In the genomic region with DNA sequence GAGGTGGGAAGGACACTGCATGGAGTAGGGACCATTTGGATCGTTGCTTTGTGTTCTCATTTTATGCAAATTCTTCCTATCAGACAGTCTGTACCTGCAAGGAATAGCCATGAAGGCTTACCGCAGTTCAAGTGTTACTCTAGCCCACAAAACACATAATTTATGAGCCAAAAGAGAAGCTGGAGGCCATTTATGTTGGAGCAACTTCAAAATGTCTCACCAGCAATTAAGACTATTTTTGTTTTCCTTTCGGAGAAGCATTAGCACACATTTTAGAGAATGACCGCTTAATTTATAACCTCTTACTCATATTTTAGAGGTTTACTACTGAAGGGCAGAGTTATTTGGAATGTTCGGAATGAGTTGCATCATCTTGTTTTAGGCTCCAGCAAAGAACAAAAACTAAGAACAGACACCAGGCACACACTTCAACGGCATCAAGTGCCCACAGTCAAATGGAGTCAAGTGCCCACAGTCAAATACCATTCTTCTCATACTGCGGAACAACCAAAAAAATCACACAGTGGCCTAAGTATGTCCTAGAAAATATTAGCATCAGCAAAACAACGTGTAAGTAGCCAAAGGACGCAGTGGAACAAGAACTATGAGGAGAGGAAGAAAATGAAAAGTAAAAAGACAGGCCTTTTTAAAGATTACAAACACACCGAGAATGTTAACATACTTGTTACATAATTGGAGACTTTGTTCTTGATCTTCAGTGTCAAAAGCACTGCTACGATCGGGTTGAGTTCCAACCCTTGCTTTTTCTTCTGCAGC, we compare ENCODE assay signal across 13 cellular contexts. TPM values are rescaled to one million over a fixed set of nuclear protein-coding genes. Genes with fewer than 3 reads are reported as not detected.
A peak's percentile ranks its signal among the peaks of the same experiment; 100 is the strongest.
DNase-seq lines count a peak whose midpoint lies in the region; FAIRE-seq and TF ChIP-seq lines count a peak whose summit lies in the region.
"Had no signal": no experiment of that assay in that cellular context is flagged by ENCODE, and none has a peak within 500 bp of the region (broad histone marks: within the 10 kb centered on the region; RNA-seq: fewer than 3 reads in every experiment).

No MANE protein-coding gene starts in this region.

- no peak overlapping the region for H3K4me3 Mint-ChIP-seq in activated CD4-positive, alpha-beta memory T cell treated with anti-CD3 and anti-CD28 coated beads for 36 hours
- no peak overlapping the region for H3K4me3 Mint-ChIP-seq in activated T-cell treated with anti-CD3 and anti-CD28 coated beads, Interleukin-2, amount 50 U/mL, for 24 hours

- no peak overlapping the region for H3K27ac Mint-ChIP-seq in activated CD4-positive, alpha-beta memory T cell treated with anti-CD3 and anti-CD28 coated beads for 36 hours
- no peak overlapping the region for H3K27ac Mint-ChIP-seq in activated T-cell treated with anti-CD3 and anti-CD28 coated beads, Interleukin-2, amount 50 U/mL, for 24 hours

- FAIRE-seq in GM12891 (lab: Jason Lieb, UNC), result no peak

- H3K27me3 ChIP-seq in sigmoid colon, result no peaks in the 10 kb centered on the region

- H3K9me3 Mint-ChIP-seq in activated CD4-positive, alpha-beta memory T cell treated with anti-CD3 and anti-CD28 coated beads for 36 hours, result peaks cover 3% of the 10 kb centered on the region
- H3K9me3 Mint-ChIP-seq in activated T-cell treated with anti-CD3 and anti-CD28 coated beads, Interleukin-2, amount 50 U/mL, for 24 hours, result peaks cover 3% of the 10 kb centered on the region

- no peak for TF ChIP-seq POLR2A in sigmoid colon (IDR thresholded peaks at IDR 0.05)
- TF ChIP-seq POLR2A in GM12891 (IDR thresholded peaks at IDR 0.05; ENCODE audit: low read depth, low read length), result no peak

- H3K27me3 Mint-ChIP-seq in activated CD4-positive, alpha-beta memory T cell treated with anti-CD3 and anti-CD28 coated beads for 36 hours, result peaks cover 3% of the 10 kb centered on the region
- peaks cover 10% of the 10 kb centered on the region for H3K27me3 Mint-ChIP-seq in activated T-cell treated with anti-CD3 and anti-CD28 coated beads, Interleukin-2, amount 50 U/mL, for 24 hours

- TF ChIP-seq EP300 in sigmoid colon (IDR thresholded peaks at IDR 0.05), result peak in 1 of 4 donors; percentile 27

- no peaks in the 10 kb centered on the region for H3K36me3 Mint-ChIP-seq in activated CD4-positive, alpha-beta memory T cell treated with anti-CD3 and anti-CD28 coated beads for 36 hours
- H3K36me3 Mint-ChIP-seq in activated T-cell treated with anti-CD3 and anti-CD28 coated beads, Interleukin-2, amount 50 U/mL, for 24 hours (ENCODE audit: low read depth), result no peaks in the 10 kb centered on the region

- CTCF ChIA-PET in activated CD4-positive, alpha-beta memory T cell treated with anti-CD3 and anti-CD28 coated beads for 36 hours (lab: Charles Lee), result no interaction called here

- 69 to 79% methylated on average over 12 of the region's 12 CpGs for WGBS in sigmoid colon, 2 donors

- peaks cover 0 to 29% (median 19%) of the 10 kb centered on the region in 4 donors for H3K4me1 ChIP-seq in sigmoid colon

- H3K9me3 ChIP-seq in sigmoid colon, result no peaks in the 10 kb centered on the region

- H3K27ac ChIP-seq in sigmoid colon, result peak overlapping the region in 3 of 4 donors; percentile 28 to 66 (median 65)

- POLR2A ChIA-PET in activated CD4-positive, alpha-beta memory T cell treated with anti-CD3 and anti-CD28 coated beads for 36 hours (lab: Charles Lee), result no interaction called here

- no peak overlapping the region for H3K4me3 ChIP-seq in sigmoid colon

- H3K4me1 Mint-ChIP-seq in activated CD4-positive, alpha-beta memory T cell treated with anti-CD3 and anti-CD28 coated beads for 36 hours (ENCODE audit: low read depth), result no peaks in the 10 kb centered on the region
- H3K4me1 Mint-ChIP-seq in activated T-cell treated with anti-CD3 and anti-CD28 coated beads, Interleukin-2, amount 50 U/mL, for 24 hours (ENCODE audit: low read depth), result no peaks in the 10 kb centered on the region

- intact Hi-C loops in sigmoid colon (cut with DNase I), result no loop called here
- intact Hi-C loops in activated CD4-positive, alpha-beta memory T cell treated with anti-CD3 and anti-CD28 coated beads for 36 hours (cut with micrococcal nuclease), result no loop called here

- TF ChIP-seq CTCF in sigmoid colon (IDR thresholded peaks at IDR 0.05), result no peak

- peak; percentile 75 for DNase-seq in GM04503 (ENCODE audit: low read depth)
- DNase-seq in RPMI7951 (ENCODE audit: low read depth), result peak; percentile 76
- DNase-seq in fibroblast of the conjunctiva (ENCODE audit: low read depth), result peak; percentile 61
- no peak for DNase-seq in sigmoid colon
- no peak for DNase-seq in GM12891 (ENCODE audit: insufficient read length, low spot score)
- DNase-seq in COLO829 (ENCODE audit: low spot score), result no peak
- DNase-seq in activated CD4-positive, alpha-beta memory T cell treated with anti-CD3 and anti-CD28 coated beads for 36 hours, result no peak
- DNase-seq in activated T-cell treated with anti-CD3 and anti-CD28 coated beads, Interleukin-2, amount 50 U/mL, for 24 hours, result no peak
- DNase-seq: activated CD8-positive, alpha-beta memory T cell treated with anti-CD3 and anti-CD28 coated beads for 24 hours; GF-D8; NCI-H1092 treated with DMSO at 0.1 percent for 48 hours; SHP77 treated with DMSO at 0.1 percent for 48 hours had no signal

- no peaks in the 10 kb centered on the region for H3K36me3 ChIP-seq in sigmoid colon

TF ChIP-seq in GM12891, 5 proteins besides CTCF, POLR2A, EP300 and RAD21:
- TF ChIP-seq PAX5 (IDR thresholded peaks at IDR 0.05; ENCODE audit: insufficient read depth, low read length, severe bottlenecking) (no peak), POLR2AphosphoS5 (IDR thresholded peaks at IDR 0.05; ENCODE audit: low read depth, low read length) (no peak)

RNA-seq across cellular contexts. Expression of a gene that starts 17.5 kb away (rescaled TPM):
- not detected in 2 replicates for total RNA-seq in RPMI7951 (2014; rRNA removed; shearing (Covaris generic))
- under 1 TPM in 1 of 4 donors, not detected in 3; 0.54 TPM for total RNA-seq in sigmoid colon
- not detected for polyA plus RNA-seq in sigmoid colon
- polyA plus RNA-seq in GM12891 (2012; ENCODE audit: low read depth, missing spikeins), result 0.09 TPM
- not detected for total RNA-seq in activated CD4-positive, alpha-beta memory T cell treated with anti-CD3 and anti-CD28 coated beads for 36 hours
- total RNA-seq: dermis microvascular lymphatic vessel endothelial cell had no signal

Comparison
In these comparisons a context has a peak if more than half of its experiments do, and no peak if none do; other contexts are left out.
1. DNase-seq: peak in GM04503 (single experiment), RPMI7951 (single experiment) and fibroblast of the conjunctiva (single experiment); none in sigmoid colon (single experiment), GM12891 (single experiment), COLO829 (single experiment), activated CD4-positive, alpha-beta memory T cell treated with anti-CD3 and anti-CD28 coated beads for 36 hours (single experiment) and activated T-cell treated with anti-CD3 and anti-CD28 coated beads, Interleukin-2, amount 50 U/mL, for 24 hours (single experiment).